ENCODE assay signal across 23 cellular contexts in the genomic region with DNA sequence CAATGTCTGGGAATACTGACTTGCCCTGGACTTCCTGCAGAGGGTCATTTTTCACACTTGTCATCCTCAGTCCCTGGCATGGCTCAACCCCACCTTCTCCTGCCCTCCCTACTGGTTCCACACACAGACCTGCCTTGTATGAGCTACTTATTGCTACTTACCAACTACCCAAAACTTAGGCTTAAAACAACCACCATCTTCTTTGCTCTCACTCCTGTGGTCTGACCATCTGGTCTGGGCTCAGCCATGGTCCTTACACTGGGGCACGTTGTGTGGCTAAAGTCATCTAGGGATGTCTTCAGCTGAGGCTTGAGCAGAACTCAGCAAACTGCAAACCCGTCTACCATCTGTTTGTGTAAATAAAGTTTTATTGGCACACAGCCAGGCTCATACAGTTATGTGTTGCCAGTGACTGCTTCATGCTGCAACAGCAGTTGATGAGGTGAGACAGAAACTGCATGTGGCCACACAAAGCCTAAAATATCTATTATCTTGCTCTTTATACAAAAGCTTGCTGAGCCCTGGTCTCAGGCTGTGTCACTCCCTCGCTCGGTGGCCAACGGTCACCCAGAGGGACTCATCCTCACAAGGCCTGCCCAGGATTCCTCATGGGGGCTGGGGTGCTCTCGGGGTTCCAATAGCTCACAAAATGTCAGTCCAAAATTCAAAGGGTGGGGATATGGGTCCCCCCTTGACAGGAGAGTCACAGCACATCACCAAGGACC. TPM values are rescaled to one million over a fixed set of nuclear protein-coding genes. Genes with fewer than 3 reads are reported as not detected.
A peak's percentile ranks its signal among the peaks of the same experiment; 100 is the strongest.
DNase-seq lines count a peak whose midpoint lies in the region; ATAC-seq and TF ChIP-seq lines count a peak whose summit lies in the region.
"Had no signal": no experiment of that assay in that cellular context is flagged by ENCODE, and none has a peak within 500 bp of the region (broad histone marks: within the 10 kb centered on the region; RNA-seq: fewer than 3 reads in every experiment).

No MANE protein-coding gene starts in this region.

- intact Hi-C loops in posterior vena cava (cut with DNase I), result no loop called here

- TF ChIP-seq CTCF in LNCaP clone FGC (IDR thresholded peaks at IDR 0.05; ENCODE audit: control insufficient read depth, extremely low read depth, insufficient read depth) (no peak), choroid plexus epithelial cell (conservative IDR thresholded peaks at IDR 0.05; ENCODE audit: low read depth, low read length) (no peak)

- ATAC-seq in HG03439 (IDR thresholded peaks at IDR 0.05; ENCODE audit: unreplicated experiment), result no peak
- no peak for ATAC-seq in left lobe of liver
- ATAC-seq: A549, lower lobe of right lung had no signal

- DNase-seq in NCI-H345 (lab: John Stamatoyannopoulos, UW), result peak; percentile 45
- DNase-seq in NCI-H345 treated with DMSO at 0.1 percent for 48 hours (lab: John Stamatoyannopoulos, UW; ENCODE audit: unreplicated experiment), result no peak
- peak; percentile 38 for DNase-seq in LNCaP clone FGC (ENCODE audit: low read depth)
- DNase-seq in choroid plexus epithelial cell (ENCODE audit: low read depth), result peak; percentile 21
- DNase-seq in posterior vena cava (ENCODE audit: low spot score), result peak; percentile 46
- no peak for DNase-seq in left lobe of liver (ENCODE audit: low spot score)
- DNase-seq in NCI-H2081 treated with DMSO at 0.1 percent for 48 hours (lab: John Stamatoyannopoulos, UW), result no peak
- DNase-seq: activated CD4-positive, alpha-beta T cell treated with anti-CD3 and anti-CD28 coated beads, Interleukin-2, amount 10 ng/mL, durations not matched to agents 7 days and 5 days; activated CD8-positive, alpha-beta memory T cell treated with anti-CD3 and anti-CD28 coated beads, Interleukin-2, amount 50 U/mL, for 4 hours; activated naive CD8-positive, alpha-beta T cell treated with anti-CD3 and anti-CD28 coated beads for 36 hours; Caco-2; foreskin melanocyte; immature natural killer cell; lower lobe of right lung; MG63; NCI-H146; SK-N-SH; small intestine; stimulated activated CD4-positive, alpha-beta T cell treated with anti-CD3 and anti-CD28 coated beads, Interleukin-2, amount 100 ng/mL, for 48 hours; stimulated activated naive CD4-positive, alpha-beta T cell treated with Interleukin-2 at 50 U/mL for 16 hours had no signal

- H3K4me3 ChIP-seq in LNCaP clone FGC (ENCODE audit: low read depth, low read length), result no peak overlapping the region
- H3K4me3 ChIP-seq in choroid plexus epithelial cell (ENCODE audit: low read depth, low read length), result no peak overlapping the region
- H3K4me3 ChIP-seq: A549, lower lobe of right lung, MG63 had no signal

RNA-seq across cellular contexts. Expression of a gene that starts 43.5 kb away (rescaled TPM):
- total RNA-seq in posterior vena cava, result 10 to 100 TPM; 10.6 to 15.5 TPM
- total RNA-seq in left lobe of liver, result 105 TPM
- total RNA-seq: activated CD4-positive, alpha-beta T cell treated with anti-CD3 and anti-CD28 coated beads, Interleukin-2, amount 10 ng/mL, durations not matched to agents 7 days and 5 days; T-helper 2 cell treated with Interferon-gamma antibody and Interleukin-4, amounts not matched to agents 100 ng/mL and 5 ng/mL, for 36 hours had no signal

Comparison
In these comparisons a context has a peak if more than half of its experiments do, and no peak if none do; other contexts are left out.
1. DNase-seq: peak in NCI-H345 (single experiment), LNCaP clone FGC (single experiment), choroid plexus epithelial cell (single experiment) and posterior vena cava (single experiment); none in NCI-H345 treated with DMSO at 0.1 percent for 48 hours (single experiment), left lobe of liver (single experiment) and NCI-H2081 treated with DMSO at 0.1 percent for 48 hours (single experiment).